In genomic region chr1:15849775-15850449, GRCh38 we compare ENCODE assay signal across 8 cellular contexts. TPM values are rescaled to one million over a fixed set of nuclear protein-coding genes. Genes with fewer than 3 reads are reported as not detected.
DNase-seq lines count a peak whose midpoint lies in the region; ATAC-seq and TF ChIP-seq lines count a peak whose summit lies in the region.

No MANE protein-coding gene starts in this region.

- H3K4me1 ChIP-seq in sigmoid colon = peaks cover 0 to 57% (median 51%) of the 10 kb centered on the region in 4 donors

- peak; percentile 70 for DNase-seq in DMS53 treated with DMSO at 0.1 percent for 48 hours (lab: John Stamatoyannopoulos, UW; ENCODE audit: unreplicated experiment)
- peak; percentile 75 for DNase-seq in M059J (ENCODE audit: low read depth)
- no peak for DNase-seq in RWPE1 (ENCODE audit: low spot score)
- peak in 46 of 58 donors; percentile 16 to 76 (median 52) for DNase-seq in anterior cingulate cortex (lab: John Stamatoyannopoulos, UW)
- DNase-seq in sigmoid colon = peak; percentile 73

- peak overlapping the region; percentile 96 for H3K27ac ChIP-seq in RWPE1
- H3K27ac ChIP-seq in sigmoid colon = peak overlapping the region; percentile 92 to 99 (median 96)

- no peaks in the 10 kb centered on the region for H3K9me3 ChIP-seq in iPS-18c (ENCODE audit: control insufficient read depth, insufficient read depth, low read length)
- no peaks in the 10 kb centered on the region for H3K9me3 ChIP-seq in sigmoid colon

- TF ChIP-seq CTCF in RWPE1 (conservative IDR thresholded peaks at IDR 0.05; ENCODE audit: low read depth) (no peak), sigmoid colon (IDR thresholded peaks at IDR 0.05) (no peak)

- H3K27me3 ChIP-seq in sigmoid colon = no peaks in the 10 kb centered on the region

- no peak for TF ChIP-seq POLR2A in sigmoid colon (IDR thresholded peaks at IDR 0.05)

- H3K4me3 ChIP-seq in iPS-18c (ENCODE audit: insufficient read depth, low read depth, low read length) (peak overlapping the region; percentile 95), sigmoid colon (peak overlapping the region; percentile 78 to 95 (median 83))

- CTCF ChIA-PET in RWPE1 (lab: Yijun Ruan, JAX) = interaction anchor here (1.0 to 1.1 kb wide), 2 partner anchors 46 to 58 kb away, joined by 3 to 5 read pairs; no protein-coding TSS in a partner anchor

- ATAC-seq in HG03460 (IDR thresholded peaks at IDR 0.05; ENCODE audit: unreplicated experiment) = no peak
- ATAC-seq in HG02763 (IDR thresholded peaks at IDR 0.05; ENCODE audit: unreplicated experiment) = no peak

- H3K36me3 ChIP-seq in sigmoid colon = no peaks in the 10 kb centered on the region

- intact Hi-C loops in sigmoid colon (cut with DNase I) = loop anchor here (2.0 kb wide), 3 partner anchors 37 to 233 kb away; partner anchors contain the start of gene DDI2

- POLR2A ChIA-PET in RWPE1 (lab: Yijun Ruan, JAX; ENCODE audit: low non-redundant PET) = interaction anchor here (0.9 to 1.1 kb wide), 3 partner anchors 16 to 27 kb away, joined by 3 to 5 read pairs (median 3); no protein-coding TSS in a partner anchor

- no peak for TF ChIP-seq EP300 in sigmoid colon (IDR thresholded peaks at IDR 0.05)

- 0 to 2% methylated on average over 16 of the region's 16 CpGs for WGBS in sigmoid colon, 2 donors

RNA-seq across cellular contexts. Expression of gene SPEN, which starts 2.4 kb away (rescaled TPM):
- 15.9 and 28.9 TPM in 2 replicates for total RNA-seq in M059J (2014; rRNA removed; shearing (Covaris generic))
- 10 to 100 TPM; 20.4 to 38.5 (median 22.6) TPM for total RNA-seq in sigmoid colon
- 10 to 100 TPM in 1 of 3 donors, 1 to 10 TPM in 2; 7.4 to 28.3 (median 9.0) TPM for polyA plus RNA-seq in sigmoid colon

RNA-seq across cellular contexts. Expression of gene UQCRHL, which starts 42.5 kb away (rescaled TPM):
- total RNA-seq in M059J (2014; rRNA removed; shearing (Covaris generic)) = 1.4 TPM in 2 replicates
- total RNA-seq in sigmoid colon = 1 to 10 TPM in 2 of 4 donors, under 1 TPM in 2; 0.54 to 2.2 (median 1.3) TPM
- 1 to 10 TPM; 3.6 to 4.6 (median 4.0) TPM for polyA plus RNA-seq in sigmoid colon
